Comparison of ENCODE assay signal across 27 cellular contexts in genomic region chr20:43015566-43015965, GRCh38.
"Had no signal": no experiment of that assay in that cellular context is flagged by ENCODE, and none has a peak within 500 bp of the region (broad histone marks: within the 10 kb centered on the region; RNA-seq: fewer than 3 reads in every experiment).

No MANE protein-coding gene starts in this region.

- ATAC-seq: activated CD4-positive, CD25-positive, alpha-beta regulatory T cell treated with anti-CD3 and anti-CD28 coated beads, Interleukin-2, amount 50 U/mL, for 24 hours; activated naive CD4-positive, alpha-beta T cell treated with anti-CD3 and anti-CD28 coated beads, Interleukin-2, amount 50 U/mL, for 72 hours; activated T-cell treated with anti-CD3 and anti-CD28 coated beads, Interleukin-2, amount 50 U/mL, for 72 hours; T-helper 17 cell had no signal

- H3K4me1 ChIP-seq: ascending aorta, breast epithelium, colonic mucosa had no signal

- H3K36me3 ChIP-seq: ascending aorta, breast epithelium, cardiac muscle cell, colonic mucosa, WERI-Rb-1 had no signal

- H3K27ac ChIP-seq: ascending aorta, breast epithelium, cardiac muscle cell, colonic mucosa, epithelial cell of prostate, WERI-Rb-1 had no signal

- H3K4me3 ChIP-seq: ascending aorta, breast epithelium, cardiac muscle cell, colonic mucosa had no signal

- H3K9me3 ChIP-seq: ascending aorta, breast epithelium, colonic mucosa had no signal

- H3K27me3 ChIP-seq: ascending aorta, breast epithelium, cardiac muscle cell, colonic mucosa had no signal

- DNase-seq: activated B cell treated with CpG ODN at 0.5 μM for 24 hours; activated CD4-positive, alpha-beta memory T cell treated with anti-CD3 and anti-CD28 coated beads for 36 hours; activated CD4-positive, alpha-beta T cell treated with anti-CD3 and anti-CD28 coated beads for 48 hours; activated CD8-positive, alpha-beta memory T cell treated with anti-CD3 and anti-CD28 coated beads, Interleukin-2, amount 50 U/mL, for 48 hours; activated gamma-delta T cell; activated naive CD4-positive, alpha-beta T cell; activated naive CD4-positive, alpha-beta T cell treated with anti-CD3 and anti-CD28 coated beads, Interleukin-2, amount 10 ng/mL, durations not matched to agents 7 days and 5 days; activated naive CD8-positive, alpha-beta T cell treated with anti-CD3 and anti-CD28 coated beads, Interleukin-2, amount 10 ng/mL, durations not matched to agents 7 days and 5 days; activated T-cell treated with anti-CD3 and anti-CD28 coated beads for 4 hours; activated T-cell treated with anti-CD3 and anti-CD28 coated beads, Interleukin-2, amount 50 U/mL, for 24 hours; activated T-cell treated with anti-CD3 and anti-CD28 coated beads, Interleukin-2, amount 50 U/mL, for 72 hours; central memory CD4-positive, alpha-beta T cell; cerebellar nuclear complex; colonic mucosa; effector CD8-positive, alpha-beta T cell; foreskin fibroblast; head of caudate nucleus; T-helper 1 cell; T-helper 17 cell; T1000; WERI-Rb-1 had no signal
